ENCODE assay signal across 1 cellular context in genomic region chr21:44127827-44128226, GRCh38. TPM values are rescaled to one million over a fixed set of nuclear protein-coding genes. Genes with fewer than 3 reads are reported as not detected.
"Had no signal": no experiment of that assay in that cellular context is flagged by ENCODE, and none has a peak within 500 bp of the region (broad histone marks: within the 10 kb centered on the region; RNA-seq: fewer than 3 reads in every experiment).

No MANE protein-coding gene starts in this region.

RNA-seq across cellular contexts. Expression of gene GATD3, which starts 5.7 kb away (rescaled TPM):
- total RNA-seq: ascending aorta had no signal
